ENCODE assay signal across 16 cellular contexts in the genomic region with DNA sequence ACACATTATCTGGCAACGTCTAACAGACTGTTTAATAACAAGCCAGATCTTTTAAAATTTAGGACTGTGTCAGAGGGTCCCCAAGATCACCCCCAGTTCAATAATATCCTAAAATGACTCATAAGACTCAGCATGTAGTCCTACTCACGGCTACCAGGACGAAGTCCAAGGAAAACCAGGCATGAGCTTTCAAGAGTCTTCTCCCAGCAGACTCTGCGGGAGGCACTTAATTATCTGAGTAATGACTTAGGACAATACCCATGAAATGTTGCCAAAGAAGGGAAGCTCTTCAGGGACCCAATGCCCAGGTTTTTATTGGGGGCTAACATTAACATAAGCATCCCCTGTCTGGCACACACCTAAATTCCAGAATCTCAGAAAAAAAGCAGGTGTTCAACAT.
"Had no signal": no experiment of that assay in that cellular context is flagged by ENCODE, and none has a peak within 500 bp of the region (broad histone marks: within the 10 kb centered on the region; RNA-seq: fewer than 3 reads in every experiment).

No MANE protein-coding gene starts in this region.

- H3K27me3 ChIP-seq: brain microvascular endothelial cell, esophagus muscularis mucosa, neural progenitor cell, testis, upper lobe of left lung had no signal

- H3K4me3 ChIP-seq: coronary artery, esophagus muscularis mucosa, neural progenitor cell, testis, upper lobe of left lung had no signal

- H3K36me3 ChIP-seq: brain microvascular endothelial cell, esophagus muscularis mucosa, neural progenitor cell, upper lobe of left lung had no signal

- DNase-seq: activated CD4-positive, alpha-beta T cell treated with anti-CD3 and anti-CD28 coated beads, Interleukin-2, amount 50 U/mL, for 1 hour; activated CD4-positive, CD25-positive, alpha-beta regulatory T cell; activated CD8-positive, alpha-beta memory T cell treated with anti-CD3 and anti-CD28 coated beads for 24 hours; activated naive CD8-positive, alpha-beta T cell treated with anti-CD3 and anti-CD28 coated beads for 36 hours; brain microvascular endothelial cell; effector CD4-positive, alpha-beta T cell; foreskin fibroblast; glutamatergic neuron; kidney glomerular epithelial cell; stimulated activated naive CD8-positive, alpha-beta T cell treated with anti-CD3 and anti-CD28 coated beads, Interleukin-15, amount 100 ng/mL, for 72 hours; testis; upper lobe of left lung had no signal

- H3K27ac ChIP-seq: brain microvascular endothelial cell, coronary artery, esophagus muscularis mucosa, neural progenitor cell, testis, upper lobe of left lung had no signal

- H3K9ac ChIP-seq: neural progenitor cell had no signal

- H3K4me2 ChIP-seq: neural progenitor cell had no signal

- H3K4me1 ChIP-seq: testis, upper lobe of left lung had no signal

- ATAC-seq: sciatic nerve; stimulated activated naive CD8-positive, alpha-beta T cell treated with anti-CD3 and anti-CD28 coated beads, Interleukin-15, amount 100 ng/mL, for 72 hours had no signal

- H3K9me3 ChIP-seq: esophagus muscularis mucosa, testis, upper lobe of left lung had no signal
